Comparison of ENCODE assay signal across 8 cellular contexts in the genomic region with DNA sequence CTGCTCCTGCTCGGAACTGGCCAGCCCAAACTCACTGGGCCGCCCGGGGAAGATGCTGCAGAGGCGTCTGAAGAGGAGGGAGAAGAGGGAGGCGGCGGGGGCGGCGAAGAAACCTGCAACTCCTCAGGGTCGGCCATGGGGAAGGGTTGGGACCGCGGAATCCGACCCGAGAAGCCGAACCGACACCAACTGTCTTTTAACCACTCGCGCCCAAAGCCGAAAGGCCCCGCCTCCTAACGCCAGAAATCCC. TPM values are rescaled to one million over a fixed set of nuclear protein-coding genes. Genes with fewer than 3 reads are reported as not detected.
DNase-seq lines count a peak whose midpoint lies in the region; ATAC-seq, FAIRE-seq and TF ChIP-seq lines count a peak whose summit lies in the region.

A gene (minus strand): TSS at position 223 of the 250 bp plus-strand sequence. CDS start 86 bp downstream, at position 137.

- no peaks in the 10 kb centered on the region for H3K9me3 ChIP-seq in OCI-LY3 (ENCODE audit: insufficient read depth, low read length)
- H3K9me3 ChIP-seq in endothelial cell of umbilical vein (replicated peaks; ENCODE audit: control insufficient read depth, insufficient read depth, low read length): no peaks in the 10 kb centered on the region

- H3K9me1 ChIP-seq in endothelial cell of umbilical vein (replicated peaks; ENCODE audit: control insufficient read depth, extremely low read depth, insufficient read depth, low read length): no peaks in the 10 kb centered on the region

- intact Hi-C loops in Calu3 (cut with micrococcal nuclease; ENCODE audit: unreplicated experiment): no loop called here
- intact Hi-C loops in endothelial cell of umbilical vein (cut with micrococcal nuclease): loop anchor here (1.0 to 5.0 kb wide), 6 partner anchors 129 to 531 kb away; no protein-coding TSS in a partner anchor

- peaks cover 27% of the 10 kb centered on the region for H4K20me1 ChIP-seq in OCI-LY3 (ENCODE audit: insufficient read depth, low read length)
- peaks cover 2% of the 10 kb centered on the region for H4K20me1 ChIP-seq in endothelial cell of umbilical vein (replicated peaks; ENCODE audit: control insufficient read depth, extremely low read depth, insufficient read depth, low read length)

- POLR2A ChIA-PET in endothelial cell of umbilical vein (lab: Charles Lee): no interaction called here

- H3K27ac Mint-ChIP-seq in Calu3 (ENCODE audit: unreplicated experiment): peak within 1 kb of the TSS; percentile 89

- H3K4me3 ChIP-seq in OCI-LY3 (ENCODE audit: low read length) (peak within 1 kb of the TSS; percentile 82), endothelial cell of umbilical vein (replicated peaks in 1 of 3; ENCODE audit: insufficient read depth in 1 of 3, low read depth in 1 of 3, low read length in 3 of 3) (peak within 1 kb of the TSS; percentile 83 to 92 (median 84))

- peaks cover 7% of the 10 kb centered on the region for H3K4me1 Mint-ChIP-seq in Calu3 (ENCODE audit: low read depth, unreplicated experiment)

- H3K9ac ChIP-seq in OCI-LY3 (ENCODE audit: low read length) (peak within 1 kb of the TSS; percentile 99), endothelial cell of umbilical vein (replicated peaks; ENCODE audit: extremely low read depth, insufficient read depth, low read length) (peak within 1 kb of the TSS; percentile 88)

- CTCF ChIA-PET in Calu3 (lab: Charles Lee): no interaction called here
- CTCF ChIA-PET in endothelial cell of umbilical vein (lab: Charles Lee): interaction anchor here (0.8 to 1.7 kb wide), 3 partner anchors 10 to 179 kb away, joined by 3 to 5 read pairs (median 5); no protein-coding TSS in a partner anchor

- DNase-seq in Calu3 (no peak), endothelial cell of umbilical vein (ENCODE audit: low read depth, low spot score) (no peak), omental fat pad (ENCODE audit: low spot score) (peak; percentile 80), glomerular visceral epithelial cell (ENCODE audit: extremely low spot score) (no peak), HUDEP-2 (lab: John Stamatoyannopoulos, UW; ENCODE audit: unreplicated experiment in 76 of 76) (no peak), NCI-H2171 (lab: John Stamatoyannopoulos, UW) (no peak)

- H3K79me2 ChIP-seq in OCI-LY3 (ENCODE audit: low read length) (peaks cover 62% of the 10 kb centered on the region), endothelial cell of umbilical vein (ENCODE audit: control insufficient read depth, insufficient read depth, low read length) (peaks cover 27% of the 10 kb centered on the region)

- BruUV-seq in Calu3 (replicated peaks; lab: Mats Ljungman, UMichigan): no TSS peak
- BruUV-seq in endothelial cell of umbilical vein (replicated peaks; lab: Mats Ljungman, UMichigan): no TSS peak

- no peak for TF ChIP-seq POLR2A in endothelial cell of umbilical vein (IDR thresholded peaks at IDR 0.05; ENCODE audit: low read depth, low read length)

- H3K27me3 Mint-ChIP-seq in Calu3 (ENCODE audit: unreplicated experiment): no peaks in the 10 kb centered on the region

- peaks cover 24% of the 10 kb centered on the region for H3K36me3 Mint-ChIP-seq in Calu3 (ENCODE audit: insufficient read depth, unreplicated experiment)

- dilution Hi-C loops in endothelial cell of umbilical vein (cut with MboI; ENCODE audit: extremely low pct_ligation_motif_present, low sequenced_read_pairs): no loop called here

- H3K27me3 ChIP-seq in OCI-LY3 (ENCODE audit: low read depth, low read length): no peaks in the 10 kb centered on the region
- no peaks in the 10 kb centered on the region for H3K27me3 ChIP-seq in endothelial cell of umbilical vein (ENCODE audit: control insufficient read depth in 2 of 2, insufficient read depth in 2 of 2, low read length in 2 of 2)

- H2AFZ ChIP-seq in OCI-LY3 (ENCODE audit: low read depth, low read length) (peak within 1 kb of the TSS; percentile 96), endothelial cell of umbilical vein (ENCODE audit: low read depth, low read length) (peak within 1 kb of the TSS; percentile 99)

- H3K4me1 ChIP-seq in OCI-LY3 (ENCODE audit: low read length) (peaks cover 21% of the 10 kb centered on the region), endothelial cell of umbilical vein (ENCODE audit: control insufficient read depth, extremely low read depth, insufficient read depth, low read length) (peaks cover 11% of the 10 kb centered on the region)

- FAIRE-seq in endothelial cell of umbilical vein (lab: Jason Lieb, UNC): no peak

- peak within 1 kb of the TSS; percentile 90 for H3K4me3 Mint-ChIP-seq in Calu3 (ENCODE audit: low read depth, unreplicated experiment)

- H3K27ac ChIP-seq in OCI-LY3 (ENCODE audit: low read length): peak within 1 kb of the TSS; percentile 94
- H3K27ac ChIP-seq in endothelial cell of umbilical vein (ENCODE audit: insufficient read depth, low read depth, low read length): peak within 1 kb of the TSS; percentile 71

- ATAC-seq in omental fat pad (ENCODE audit: low FRiP score) (no peak), GM18511 (IDR thresholded peaks at IDR 0.05; ENCODE audit: unreplicated experiment) (no peak)

- H3K4me2 ChIP-seq in OCI-LY3 (ENCODE audit: low read length): peak within 1 kb of the TSS; percentile 92
- H3K4me2 ChIP-seq in endothelial cell of umbilical vein (ENCODE audit: insufficient read depth, low read length): peak within 1 kb of the TSS; percentile 89

- H3K36me3 ChIP-seq in OCI-LY3 (replicated peaks; ENCODE audit: low read depth, low read length): peaks cover 18% of the 10 kb centered on the region
- H3K36me3 ChIP-seq in endothelial cell of umbilical vein (ENCODE audit: control insufficient read depth in 2 of 2, extremely low read depth in 1 of 2, insufficient read depth in 2 of 2, low read length in 2 of 2): peaks cover 0 to 3% of the 10 kb centered on the region in 2 experiments

- H3K9me3 Mint-ChIP-seq in Calu3 (ENCODE audit: low read depth, unreplicated experiment): no peaks in the 10 kb centered on the region

- TF ChIP-seq CTCF in Calu3 (IDR thresholded peaks at IDR 0.05; ENCODE audit: unreplicated experiment): no peak
- TF ChIP-seq CTCF in OCI-LY3 (IDR thresholded peaks at IDR 0.05; ENCODE audit: low read depth, low read length): no peak
- no peak for TF ChIP-seq CTCF in endothelial cell of umbilical vein (IDR thresholded peaks at IDR 0.05; ENCODE audit: extremely low read depth in 1 of 2, insufficient read depth in 1 of 2, low read depth in 1 of 2, low read length in 2 of 2)
- no peak for TF ChIP-seq CTCF in omental fat pad (IDR thresholded peaks at IDR 0.05)

TF ChIP-seq in endothelial cell of umbilical vein, 7 proteins besides CTCF, POLR2A, EP300 and RAD21:
- TF ChIP-seq JUN (IDR thresholded peaks at IDR 0.05; ENCODE audit: borderline replicate concordance, insufficient read depth, insufficient read length, low read depth) (no peak), GATA2 (IDR thresholded peaks at IDR 0.05; ENCODE audit: insufficient read depth, insufficient read length, low read depth, low read length) (no peak), FOS (IDR thresholded peaks at IDR 0.05; ENCODE audit: borderline replicate concordance, insufficient read depth, low read length) (no peak), MYC (IDR thresholded peaks at IDR 0.05; ENCODE audit: low read depth, low read length) (no peak), EZH2 (IDR thresholded peaks at IDR 0.05; ENCODE audit: borderline replicate concordance, low read depth, low read length, severe bottlenecking) (no peak)

RNA-seq across cellular contexts. Expression of the gene that starts here (rescaled TPM):
- 9.6 and 10.1 TPM in 2 replicates for total RNA-seq in Calu3 (2022)
- total RNA-seq in endothelial cell of umbilical vein: 19.3 and 19.6 TPM in 2 replicates
- polyA plus RNA-seq in endothelial cell of umbilical vein: 7.5 and 9.4 TPM in 2 replicates
- polyA plus RNA-seq in endothelial cell of umbilical vein (2011; cell fraction: cytosol; rRNA removed): 9.6 and 9.9 TPM in 2 replicates
- 7.0 and 9.6 TPM in 2 replicates for polyA plus RNA-seq in endothelial cell of umbilical vein (2011; cell fraction: nucleus; rRNA removed)
- 9.1 and 14.5 TPM in 2 replicates for polyA plus RNA-seq in endothelial cell of umbilical vein (2012)
- polyA minus RNA-seq in endothelial cell of umbilical vein: 11.3 and 15.8 TPM in 2 replicates
- 3.0 TPM for polyA minus RNA-seq in endothelial cell of umbilical vein (2011; cell fraction: cytosol; rRNA and poly(A)+ RNA removed)
- 6.6 and 13.1 TPM in 2 replicates for polyA minus RNA-seq in endothelial cell of umbilical vein (2011; cell fraction: nucleus; rRNA and poly(A)+ RNA removed)
- total RNA-seq in omental fat pad: 1 to 10 TPM; 3.2 to 5.0 (median 3.4) TPM
